ENCODE assay signal across 14 cellular contexts in the genomic region with DNA sequence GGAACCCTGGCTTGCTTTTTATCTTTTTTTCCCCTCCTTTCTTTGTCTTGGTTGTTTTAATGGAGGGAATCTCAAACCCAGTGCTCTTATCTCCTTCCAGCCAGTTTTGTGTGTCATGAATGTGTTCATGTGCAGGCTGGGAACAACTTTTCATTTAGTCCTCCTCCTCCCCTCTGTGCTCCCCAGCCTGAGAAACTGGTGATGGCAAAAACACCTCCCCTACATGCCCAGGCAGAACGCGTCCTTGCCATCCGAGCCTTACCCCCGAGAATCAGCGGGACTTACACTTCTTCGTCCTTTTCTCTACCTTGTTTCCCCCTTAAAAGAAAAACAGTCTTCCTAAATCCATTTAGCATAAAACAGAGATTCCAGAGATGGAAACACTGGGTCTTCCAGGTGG. TPM values are rescaled to one million over a fixed set of nuclear protein-coding genes. Genes with fewer than 3 reads are reported as not detected.
DNase-seq lines count a peak whose midpoint lies in the region; ATAC-seq and TF ChIP-seq lines count a peak whose summit lies in the region.
"Had no signal": no experiment of that assay in that cellular context is flagged by ENCODE, and none has a peak within 500 bp of the region (broad histone marks: within the 10 kb centered on the region; RNA-seq: fewer than 3 reads in every experiment).

No MANE protein-coding gene starts in this region.

- peaks cover 0 to 44% (median 13%) of the 10 kb centered on the region in 11 experiments; a peak in 10 of 22 replicates for H3K27me3 ChIP-seq in BLaER1 treated with 17β-estradiol and CSF1 and Interleukin-3, amounts not matched to agents 10 nM and 100 nM
- H3K27me3 ChIP-seq in WERI-Rb-1 (ENCODE audit: insufficient read depth, low read depth, severe bottlenecking) (no peaks in the 10 kb centered on the region), right atrium auricular region (no peaks in the 10 kb centered on the region)

- ATAC-seq in sciatic nerve (no peak), GM18868 (IDR thresholded peaks at IDR 0.05; ENCODE audit: unreplicated experiment) (no peak), HG03280 (IDR thresholded peaks at IDR 0.05; ENCODE audit: unreplicated experiment) (no peak)
- ATAC-seq: naive thymus-derived CD8-positive, alpha-beta T cell had no signal

- no peaks in the 10 kb centered on the region for H4K20me1 ChIP-seq in BLaER1 treated with 17β-estradiol and CSF1 and Interleukin-3, amounts not matched to agents 10 nM and 100 nM

- DNase-seq in WERI-Rb-1 (no peak), right atrium auricular region (ENCODE audit: low spot score) (no peak), sciatic nerve (ENCODE audit: low spot score) (peak; percentile 26), DMS79 (lab: John Stamatoyannopoulos, UW) (no peak)
- DNase-seq in stimulated activated CD4-positive, alpha-beta T cell treated with anti-CD3 and anti-CD28 coated beads, Interleukin-1b, Interleukin-23, amount 100 ng/mL, for 48 hours, result no peak
- DNase-seq: activated CD4-positive, alpha-beta T cell treated with anti-CD3 and anti-CD28 coated beads, Interleukin-2, amount 10 ng/mL, durations not matched to agents 7 days and 5 days; CD8-positive, alpha-beta memory T cell; mesendoderm; NCI-H524 had no signal

- H3K36me3 ChIP-seq in BLaER1 treated with 17β-estradiol and CSF1 and Interleukin-3, amounts not matched to agents 10 nM and 100 nM, result peaks cover 0 to 26% (median 0%) of the 10 kb centered on the region in 11 experiments; a peak in 3 of 22 replicates
- no peaks in the 10 kb centered on the region for H3K36me3 ChIP-seq in WERI-Rb-1
- no peaks in the 10 kb centered on the region for H3K36me3 ChIP-seq in right atrium auricular region
- H3K36me3 ChIP-seq: prostate gland had no signal

- peak overlapping the region in 3 of 11 experiments; percentile 4 to 76 (median 72); a peak in 2 of 22 replicates for H3K9ac ChIP-seq in BLaER1 treated with 17β-estradiol and CSF1 and Interleukin-3, amounts not matched to agents 10 nM and 100 nM

- no peak overlapping the region for H3K4me3 ChIP-seq in BLaER1 treated with 17β-estradiol and CSF1 and Interleukin-3, amounts not matched to agents 10 nM and 100 nM
- H3K4me3 ChIP-seq in WERI-Rb-1 (ENCODE audit: low read depth, low read length) (no peak overlapping the region), right atrium auricular region (no peak overlapping the region)
- H3K4me3 ChIP-seq: prostate gland had no signal

- no peak for TF ChIP-seq CTCF in WERI-Rb-1 (IDR thresholded peaks at IDR 0.05; ENCODE audit: low read depth, low read length)
- no peak for TF ChIP-seq CTCF in right atrium auricular region (IDR thresholded peaks at IDR 0.05)

- peaks cover 53 to 84% (median 78%) of the 10 kb centered on the region in 10 experiments for H3K4me1 ChIP-seq in BLaER1 treated with 17β-estradiol and CSF1 and Interleukin-3, amounts not matched to agents 10 nM and 100 nM
- peaks cover 0 to 69% of the 10 kb centered on the region in 2 donors for H3K4me1 ChIP-seq in right atrium auricular region
- H3K4me1 ChIP-seq: prostate gland had no signal

- peak overlapping the region; percentile 76 to 99 (median 94); a peak in 21 of 22 replicates for H3K4me2 ChIP-seq in BLaER1 treated with 17β-estradiol and CSF1 and Interleukin-3, amounts not matched to agents 10 nM and 100 nM

- intact Hi-C loops in sciatic nerve (cut with DNase I), result no loop called here

- H3K9me3 ChIP-seq in BLaER1 treated with 17β-estradiol and CSF1 and Interleukin-3, amounts not matched to agents 10 nM and 100 nM (replicated peaks in 1 of 11), result no peaks in the 10 kb centered on the region
- H3K9me3 ChIP-seq in WERI-Rb-1 (ENCODE audit: severe bottlenecking) (no peaks in the 10 kb centered on the region), right atrium auricular region (no peaks in the 10 kb centered on the region)
- H3K9me3 ChIP-seq: prostate gland had no signal

- peak overlapping the region in 6 of 11 experiments; percentile 10 to 86 (median 80); a peak in 4 of 22 replicates for H3K27ac ChIP-seq in BLaER1 treated with 17β-estradiol and CSF1 and Interleukin-3, amounts not matched to agents 10 nM and 100 nM
- peak overlapping the region; percentile 66 for H3K27ac ChIP-seq in WERI-Rb-1
- H3K27ac ChIP-seq in right atrium auricular region, result peak overlapping the region; percentile 36 to 38
- H3K27ac ChIP-seq: prostate gland had no signal

RNA-seq across cellular contexts. Expression of gene SEMA3G, which starts 10.8 kb away (rescaled TPM):
- total RNA-seq in right atrium auricular region (10 to 100 TPM; 11.8 to 12.6 TPM), sciatic nerve (38.3 TPM)
- total RNA-seq: naive thymus-derived CD8-positive, alpha-beta T cell had no signal

RNA-seq across cellular contexts. Expression of gene TNNC1, which starts 19.8 kb away (rescaled TPM):
- 1,000 to 10,000 TPM; 4,697 to 8,249 TPM for total RNA-seq in right atrium auricular region
- 205 TPM for total RNA-seq in sciatic nerve

RNA-seq across cellular contexts. Expression of gene NISCH, which starts 21.3 kb away (rescaled TPM):
- total RNA-seq in right atrium auricular region (10 to 100 TPM; 29.2 to 49.6 TPM), sciatic nerve (163 TPM)

RNA-seq across cellular contexts. Expression of gene PHF7, which starts 23.6 kb away (rescaled TPM):
- total RNA-seq in right atrium auricular region (10 to 100 TPM; 10.1 to 17.6 TPM), sciatic nerve (11.4 TPM)

RNA-seq across cellular contexts. Expression of gene BAP1, which starts 24.3 kb away (rescaled TPM):
- total RNA-seq in right atrium auricular region (10 to 100 TPM; 38.8 to 53.9 TPM), sciatic nerve (59.5 TPM)

Comparison
In these comparisons a context has a peak if more than half of its experiments do, and no peak if none do; other contexts are left out.
1. RNA of gene TNNC1, which starts 19.8 kb away (total RNA-seq): 4,697 to 8,249 TPM in right atrium auricular region; 205 TPM in sciatic nerve (single experiment); every median in the first group is over 10 times any median in the second.
2. Peak in every context shown above with its lines, with median percentiles within 50 percentile points of each other: H3K27ac ChIP-seq.